2 cellular contexts compared by ENCODE assay signal in genomic region chr7:155881471-155882350, GRCh38.
TF ChIP-seq lines count a peak whose summit lies in the region.

No MANE protein-coding gene starts in this region.

TF ChIP-seq in A549, 52 proteins besides CTCF, POLR2A, EP300 and RAD21:
- TF ChIP-seq USF2 (IDR thresholded peaks at IDR 0.05) (peak; percentile 32; the same call in 1 of the 2 replicates), RCOR1 (IDR thresholded peaks at IDR 0.05; ENCODE audit: low read depth, low read length) (no peak), RARB (CRISPR knock-in tag; IDR thresholded peaks at IDR 0.05) (no peak)

TF ChIP-seq in H1, 55 proteins besides CTCF, POLR2A, EP300 and RAD21 (continued from another document):
- TF ChIP-seq USF2 (IDR thresholded peaks at IDR 0.05; ENCODE audit: low read length) (no peak), CBX5 (IDR thresholded peaks at IDR 0.05; ENCODE audit: low read depth, low read length) (no peak), BRCA1 (IDR thresholded peaks at IDR 0.05; ENCODE audit: low read depth, low read length) (no peak), SUZ12 (IDR thresholded peaks at IDR 0.05; ENCODE audit: low read length) (no peak), ASH2L (IDR thresholded peaks at IDR 0.05; ENCODE audit: low read length) (no peak), CHD2 (IDR thresholded peaks at IDR 0.05; ENCODE audit: low read length) (no peak), CBX8 (IDR thresholded peaks at IDR 0.05; ENCODE audit: borderline replicate concordance, low read depth, low read length) (no peak), TBP (IDR thresholded peaks at IDR 0.05; ENCODE audit: low read depth, low read length) (no peak), GABPA (IDR thresholded peaks at IDR 0.05; ENCODE audit: borderline replicate concordance, insufficient read depth, low read length) (no peak), ATF3 (IDR thresholded peaks at IDR 0.05; ENCODE audit: insufficient read depth, low read depth, low read length) (no peak), SAP30 (IDR thresholded peaks at IDR 0.05; ENCODE audit: insufficient read depth, insufficient replicate concordance, low read length) (no peak), FOSL1 (IDR thresholded peaks at IDR 0.05; ENCODE audit: insufficient read depth, low read depth, low read length) (no peak)
- TF ChIP-seq, protein P1, sequence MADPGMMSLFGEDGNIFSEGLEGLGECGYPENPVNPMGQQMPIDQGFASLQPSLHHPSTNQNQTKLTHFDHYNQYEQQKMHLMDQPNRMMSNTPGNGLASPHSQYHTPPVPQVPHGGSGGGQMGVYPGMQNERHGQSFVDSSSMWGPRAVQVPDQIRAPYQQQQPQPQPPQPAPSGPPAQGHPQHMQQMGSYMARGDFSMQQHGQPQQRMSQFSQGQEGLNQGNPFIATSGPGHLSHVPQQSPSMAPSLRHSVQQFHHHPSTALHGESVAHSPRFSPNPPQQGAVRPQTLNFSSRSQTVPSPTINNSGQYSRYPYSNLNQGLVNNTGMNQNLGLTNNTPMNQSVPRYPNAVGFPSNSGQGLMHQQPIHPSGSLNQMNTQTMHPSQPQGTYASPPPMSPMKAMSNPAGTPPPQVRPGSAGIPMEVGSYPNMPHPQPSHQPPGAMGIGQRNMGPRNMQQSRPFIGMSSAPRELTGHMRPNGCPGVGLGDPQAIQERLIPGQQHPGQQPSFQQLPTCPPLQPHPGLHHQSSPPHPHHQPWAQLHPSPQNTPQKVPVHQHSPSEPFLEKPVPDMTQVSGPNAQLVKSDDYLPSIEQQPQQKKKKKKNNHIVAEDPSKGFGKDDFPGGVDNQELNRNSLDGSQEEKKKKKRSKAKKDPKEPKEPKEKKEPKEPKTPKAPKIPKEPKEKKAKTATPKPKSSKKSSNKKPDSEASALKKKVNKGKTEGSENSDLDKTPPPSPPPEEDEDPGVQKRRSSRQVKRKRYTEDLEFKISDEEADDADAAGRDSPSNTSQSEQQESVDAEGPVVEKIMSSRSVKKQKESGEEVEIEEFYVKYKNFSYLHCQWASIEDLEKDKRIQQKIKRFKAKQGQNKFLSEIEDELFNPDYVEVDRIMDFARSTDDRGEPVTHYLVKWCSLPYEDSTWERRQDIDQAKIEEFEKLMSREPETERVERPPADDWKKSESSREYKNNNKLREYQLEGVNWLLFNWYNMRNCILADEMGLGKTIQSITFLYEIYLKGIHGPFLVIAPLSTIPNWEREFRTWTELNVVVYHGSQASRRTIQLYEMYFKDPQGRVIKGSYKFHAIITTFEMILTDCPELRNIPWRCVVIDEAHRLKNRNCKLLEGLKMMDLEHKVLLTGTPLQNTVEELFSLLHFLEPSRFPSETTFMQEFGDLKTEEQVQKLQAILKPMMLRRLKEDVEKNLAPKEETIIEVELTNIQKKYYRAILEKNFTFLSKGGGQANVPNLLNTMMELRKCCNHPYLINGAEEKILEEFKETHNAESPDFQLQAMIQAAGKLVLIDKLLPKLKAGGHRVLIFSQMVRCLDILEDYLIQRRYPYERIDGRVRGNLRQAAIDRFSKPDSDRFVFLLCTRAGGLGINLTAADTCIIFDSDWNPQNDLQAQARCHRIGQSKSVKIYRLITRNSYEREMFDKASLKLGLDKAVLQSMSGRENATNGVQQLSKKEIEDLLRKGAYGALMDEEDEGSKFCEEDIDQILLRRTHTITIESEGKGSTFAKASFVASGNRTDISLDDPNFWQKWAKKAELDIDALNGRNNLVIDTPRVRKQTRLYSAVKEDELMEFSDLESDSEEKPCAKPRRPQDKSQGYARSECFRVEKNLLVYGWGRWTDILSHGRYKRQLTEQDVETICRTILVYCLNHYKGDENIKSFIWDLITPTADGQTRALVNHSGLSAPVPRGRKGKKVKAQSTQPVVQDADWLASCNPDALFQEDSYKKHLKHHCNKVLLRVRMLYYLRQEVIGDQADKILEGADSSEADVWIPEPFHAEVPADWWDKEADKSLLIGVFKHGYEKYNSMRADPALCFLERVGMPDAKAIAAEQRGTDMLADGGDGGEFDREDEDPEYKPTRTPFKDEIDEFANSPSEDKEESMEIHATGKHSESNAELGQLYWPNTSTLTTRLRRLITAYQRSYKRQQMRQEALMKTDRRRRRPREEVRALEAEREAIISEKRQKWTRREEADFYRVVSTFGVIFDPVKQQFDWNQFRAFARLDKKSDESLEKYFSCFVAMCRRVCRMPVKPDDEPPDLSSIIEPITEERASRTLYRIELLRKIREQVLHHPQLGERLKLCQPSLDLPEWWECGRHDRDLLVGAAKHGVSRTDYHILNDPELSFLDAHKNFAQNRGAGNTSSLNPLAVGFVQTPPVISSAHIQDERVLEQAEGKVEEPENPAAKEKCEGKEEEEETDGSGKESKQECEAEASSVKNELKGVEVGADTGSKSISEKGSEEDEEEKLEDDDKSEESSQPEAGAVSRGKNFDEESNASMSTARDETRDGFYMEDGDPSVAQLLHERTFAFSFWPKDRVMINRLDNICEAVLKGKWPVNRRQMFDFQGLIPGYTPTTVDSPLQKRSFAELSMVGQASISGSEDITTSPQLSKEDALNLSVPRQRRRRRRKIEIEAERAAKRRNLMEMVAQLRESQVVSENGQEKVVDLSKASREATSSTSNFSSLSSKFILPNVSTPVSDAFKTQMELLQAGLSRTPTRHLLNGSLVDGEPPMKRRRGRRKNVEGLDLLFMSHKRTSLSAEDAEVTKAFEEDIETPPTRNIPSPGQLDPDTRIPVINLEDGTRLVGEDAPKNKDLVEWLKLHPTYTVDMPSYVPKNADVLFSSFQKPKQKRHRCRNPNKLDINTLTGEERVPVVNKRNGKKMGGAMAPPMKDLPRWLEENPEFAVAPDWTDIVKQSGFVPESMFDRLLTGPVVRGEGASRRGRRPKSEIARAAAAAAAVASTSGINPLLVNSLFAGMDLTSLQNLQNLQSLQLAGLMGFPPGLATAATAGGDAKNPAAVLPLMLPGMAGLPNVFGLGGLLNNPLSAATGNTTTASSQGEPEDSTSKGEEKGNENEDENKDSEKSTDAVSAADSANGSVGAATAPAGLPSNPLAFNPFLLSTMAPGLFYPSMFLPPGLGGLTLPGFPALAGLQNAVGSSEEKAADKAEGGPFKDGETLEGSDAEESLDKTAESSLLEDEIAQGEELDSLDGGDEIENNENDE (IDR thresholded peaks at IDR 0.05; ENCODE audit: insufficient replicate concordance, low read length), result no peak
- TF ChIP-seq, protein P2, sequence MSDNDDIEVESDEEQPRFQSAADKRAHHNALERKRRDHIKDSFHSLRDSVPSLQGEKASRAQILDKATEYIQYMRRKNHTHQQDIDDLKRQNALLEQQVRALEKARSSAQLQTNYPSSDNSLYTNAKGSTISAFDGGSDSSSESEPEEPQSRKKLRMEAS (IDR thresholded peaks at IDR 0.05), result no peak
TF ChIP-seq in H1: peak in this region for 0.
